8 cellular contexts compared by ENCODE assay signal in genomic region chr7:148543-148931, GRCh38. TPM values are rescaled to one million over a fixed set of nuclear protein-coding genes. Genes with fewer than 3 reads are reported as not detected.
DNase-seq lines count a peak whose midpoint lies in the region; ATAC-seq and TF ChIP-seq lines count a peak whose summit lies in the region.

No MANE protein-coding gene starts in this region.

- no peak for ATAC-seq in natural killer cell treated with Interleukin-12 subunit alpha and Interleukin-12 subunit beta and Interleukin-15 and Interleukin-18, amount 100 ng/mL, for 72 hours
- ATAC-seq in GM18907 (IDR thresholded peaks at IDR 0.05; ENCODE audit: unreplicated experiment) (no peak), HG03439 (IDR thresholded peaks at IDR 0.05; ENCODE audit: unreplicated experiment) (no peak)

- H3K27ac Mint-ChIP-seq in natural killer cell treated with Interleukin-12 subunit alpha and Interleukin-12 subunit beta and Interleukin-15 and Interleukin-18, amount 100 ng/mL, for 72 hours: peak overlapping the region; percentile 90 to 98

- H3K36me3 ChIP-seq in duodenal mucosa (ENCODE audit: control insufficient read depth in 1 of 2, insufficient read depth in 2 of 2, low read length in 2 of 2): no peaks in the 10 kb centered on the region

- H3K4me1 Mint-ChIP-seq in natural killer cell treated with Interleukin-12 subunit alpha and Interleukin-12 subunit beta and Interleukin-15 and Interleukin-18, amount 100 ng/mL, for 72 hours (ENCODE audit: low read depth in 2 of 2): peaks cover 11 to 17% of the 10 kb centered on the region in 2 donors

- peak overlapping the region; percentile 80 for H3K4me3 ChIP-seq in AG10803 (ENCODE audit: low read length)
- H3K4me3 ChIP-seq in duodenal mucosa (ENCODE audit: low read depth in 1 of 2, low read length in 2 of 2): peak overlapping the region; percentile 60 to 77

- no peaks in the 10 kb centered on the region for H3K27me3 Mint-ChIP-seq in natural killer cell treated with Interleukin-12 subunit alpha and Interleukin-12 subunit beta and Interleukin-15 and Interleukin-18, amount 100 ng/mL, for 72 hours

- no peaks in the 10 kb centered on the region for H3K27me3 ChIP-seq in duodenal mucosa (ENCODE audit: control insufficient read depth in 1 of 2, insufficient read depth in 2 of 2, low read length in 2 of 2)

- H3K4me3 Mint-ChIP-seq in natural killer cell treated with Interleukin-12 subunit alpha and Interleukin-12 subunit beta and Interleukin-15 and Interleukin-18, amount 100 ng/mL, for 72 hours: peak overlapping the region; percentile 84

- H3K4me1 ChIP-seq in duodenal mucosa (ENCODE audit: control insufficient read depth in 1 of 2, insufficient read depth in 2 of 2, low read length in 2 of 2): peaks cover 12 to 15% of the 10 kb centered on the region in 2 donors

- H3K27ac ChIP-seq in duodenal mucosa (ENCODE audit: low read depth, low read length): no peak overlapping the region

- DNase-seq in AG10803 (ENCODE audit: low read depth): no peak
- DNase-seq in NAMALWA (ENCODE audit: low spot score): peak; percentile 17
- no peak for DNase-seq in natural killer cell treated with Interleukin-12 subunit alpha and Interleukin-12 subunit beta and Interleukin-15 and Interleukin-18, amount 100 ng/mL, for 72 hours (ENCODE audit: low spot score)
- DNase-seq in NCI-H2107 (lab: John Stamatoyannopoulos, UW): no peak
- no peak for DNase-seq in NCI-H1105 treated with DMSO at 0.1 percent for 48 hours (lab: John Stamatoyannopoulos, UW)

- H3K9ac ChIP-seq in duodenal mucosa (ENCODE audit: low read depth in 1 of 2, low read length in 2 of 2): peak overlapping the region; percentile 71 to 78

- no peaks in the 10 kb centered on the region for H3K9me3 Mint-ChIP-seq in natural killer cell treated with Interleukin-12 subunit alpha and Interleukin-12 subunit beta and Interleukin-15 and Interleukin-18, amount 100 ng/mL, for 72 hours

- no peaks in the 10 kb centered on the region for H3K36me3 Mint-ChIP-seq in natural killer cell treated with Interleukin-12 subunit alpha and Interleukin-12 subunit beta and Interleukin-15 and Interleukin-18, amount 100 ng/mL, for 72 hours

- no peak for TF ChIP-seq CTCF in AG10803 (conservative IDR thresholded peaks at IDR 0.05; ENCODE audit: low read length)

- no peaks in the 10 kb centered on the region for H3K9me3 ChIP-seq in duodenal mucosa (ENCODE audit: control insufficient read depth in 1 of 2, low read length in 2 of 2)

RNA-seq across cellular contexts. Expression of gene FAM20C, which starts 43.8 kb away (rescaled TPM):
- total RNA-seq in natural killer cell treated with Interleukin-12 subunit alpha and Interleukin-12 subunit beta and Interleukin-15 and Interleukin-18, amount 100 ng/mL, for 72 hours: under 1 TPM; 0.62 to 0.98 TPM
